In the genomic region with DNA sequence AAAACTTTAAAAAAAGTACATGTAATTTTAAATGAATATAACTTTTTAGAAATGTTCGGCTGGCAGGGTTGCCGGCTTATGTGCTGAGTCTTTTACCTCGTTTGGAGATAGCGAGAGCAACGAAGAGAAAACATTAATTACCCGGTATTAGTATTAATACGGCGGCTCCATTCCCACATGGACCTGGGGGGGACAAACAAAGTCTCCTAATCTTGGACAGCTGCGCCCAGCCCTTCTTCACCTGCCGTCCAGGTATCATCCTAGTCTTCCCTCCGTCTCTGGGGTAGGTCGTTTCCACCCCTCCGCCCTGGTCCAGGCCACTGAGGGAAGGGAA, we compare ENCODE assay signal across 8 cellular contexts. TPM values are rescaled to one million over a fixed set of nuclear protein-coding genes. Genes with fewer than 3 reads are reported as not detected.
DNase-seq lines count a peak whose midpoint lies in the region; ATAC-seq, FAIRE-seq and TF ChIP-seq lines count a peak whose summit lies in the region.

No MANE protein-coding gene starts in this region.

- H3K4me3 Mint-ChIP-seq in chondrocyte (ENCODE audit: unreplicated experiment): peak overlapping the region; percentile 71

- no peak for FAIRE-seq in GM12891 (lab: Jason Lieb, UNC)

- H3K9me3 ChIP-seq in HUES6 (ENCODE audit: control insufficient read depth, insufficient read depth, low read depth, low read length) (no peaks in the 10 kb centered on the region), mucosa of descending colon (no peaks in the 10 kb centered on the region)

- no peaks in the 10 kb centered on the region for H3K36me3 Mint-ChIP-seq in chondrocyte (ENCODE audit: low read depth)

- no peaks in the 10 kb centered on the region for H3K9me3 Mint-ChIP-seq in chondrocyte (ENCODE audit: low read depth)

- intact Hi-C loops in mucosa of descending colon (cut with DNase I, micrococcal nuclease): no loop called here

- peaks cover 21% of the 10 kb centered on the region for H3K4me1 Mint-ChIP-seq in chondrocyte (ENCODE audit: low read depth)

- H3K27ac Mint-ChIP-seq in chondrocyte (ENCODE audit: unreplicated experiment): peak overlapping the region; percentile 51

- peak overlapping the region; percentile 34; the same call in 1 of the 2 replicates for H3K27ac ChIP-seq in HUES6 (ENCODE audit: low read depth, low read length)

- no peaks in the 10 kb centered on the region for H3K27me3 ChIP-seq in HUES6 (ENCODE audit: control insufficient read depth, insufficient read depth, low read length)

- peaks cover 6% of the 10 kb centered on the region; the same call in 1 of the 2 replicates for H3K36me3 ChIP-seq in HUES6 (ENCODE audit: control insufficient read depth, insufficient read depth, low read length)
- H3K36me3 ChIP-seq in mucosa of descending colon (ENCODE audit: low read depth): no peaks in the 10 kb centered on the region

- no peaks in the 10 kb centered on the region for H3K27me3 Mint-ChIP-seq in chondrocyte (ENCODE audit: low read depth)

- H3K4me3 ChIP-seq in AG10803 (ENCODE audit: low read length) (peak overlapping the region; percentile 70), HUES6 (ENCODE audit: low read depth, low read length) (peak overlapping the region; percentile 72), mucosa of descending colon (peak overlapping the region; percentile 61)

- ATAC-seq in mucosa of descending colon (no peak), HG03097 (IDR thresholded peaks at IDR 0.05; ENCODE audit: low FRiP score, unreplicated experiment) (no peak)

- TF ChIP-seq CTCF in AG10803 (conservative IDR thresholded peaks at IDR 0.05; ENCODE audit: low read length) (no peak), chondrocyte (IDR thresholded peaks at IDR 0.05) (no peak), mucosa of descending colon (IDR thresholded peaks at IDR 0.05) (no peak)

- no peak for DNase-seq in AG10803 (ENCODE audit: low read depth)
- no peak for DNase-seq in chondrocyte (ENCODE audit: low spot score)
- peak in 1 of 3 donors; percentile 34 for DNase-seq in mucosa of descending colon
- DNase-seq in cortex of kidney (lab: John Stamatoyannopoulos, UW): no peak
- DNase-seq in GM12891 (ENCODE audit: insufficient read length, low spot score): no peak
- DNase-seq in GM03348 (ENCODE audit: low spot score): no peak

- peaks cover 11% of the 10 kb centered on the region for H3K4me1 ChIP-seq in HUES6 (ENCODE audit: control insufficient read depth, insufficient read depth, low read length)
- peaks cover 25% of the 10 kb centered on the region for H3K4me1 ChIP-seq in mucosa of descending colon (ENCODE audit: low read depth)

- TF ChIP-seq POLR2A in GM12891 (IDR thresholded peaks at IDR 0.05; ENCODE audit: low read depth, low read length): no peak

- peak overlapping the region; percentile 85 for H3K9ac ChIP-seq in HUES6 (ENCODE audit: low read length)

TF ChIP-seq in GM12891, 5 proteins besides CTCF, POLR2A, EP300 and RAD21:
- TF ChIP-seq SPI1 (IDR thresholded peaks at IDR 0.05; ENCODE audit: low read depth, low read length): no peak
- TF ChIP-seq POU2F2 (IDR thresholded peaks at IDR 0.05; ENCODE audit: low read depth, low read length): no peak
- TF ChIP-seq POLR2AphosphoS5 (IDR thresholded peaks at IDR 0.05; ENCODE audit: low read depth, low read length): no peak
- TF ChIP-seq TAF1 (IDR thresholded peaks at IDR 0.05; ENCODE audit: low read depth, low read length): no peak
- no peak for TF ChIP-seq PAX5 (IDR thresholded peaks at IDR 0.05; ENCODE audit: insufficient read depth, low read length, severe bottlenecking)

RNA-seq across cellular contexts. Expression of gene DIS3L, which starts 0.3 kb away (rescaled TPM):
- total RNA-seq in chondrocyte (18.6 to 26.1 TPM (median 18.9 TPM) in 3 replicates), mucosa of descending colon (10 to 100 TPM; 15.5 to 31.9 (median 23.9) TPM)
- 8.9 TPM for polyA plus RNA-seq in GM12891 (2012; ENCODE audit: low read depth, missing spikeins)

RNA-seq across cellular contexts. Expression of gene MEGF11, which starts 39.5 kb away (rescaled TPM):
- total RNA-seq in chondrocyte (not detected in 3 replicates), mucosa of descending colon (under 1 TPM; 0.12 to 0.29 (median 0.19) TPM)
- 0.85 TPM for polyA plus RNA-seq in GM12891 (2012; ENCODE audit: low read depth, missing spikeins)
